Comparison of ENCODE assay signal across 8 cellular contexts in genomic region chr3:124760601-124761000, GRCh38. TPM values are rescaled to one million over a fixed set of nuclear protein-coding genes. Genes with fewer than 3 reads are reported as not detected.
DNase-seq lines count a peak whose midpoint lies in the region; ATAC-seq and TF ChIP-seq lines count a peak whose summit lies in the region.

No MANE protein-coding gene starts in this region.

- TF ChIP-seq EP300 in transverse colon (IDR thresholded peaks at IDR 0.05; ENCODE audit: low read depth) = no peak

- WGBS in transverse colon (ENCODE audit: low coverage in 1 of 2), 2 donors = 0 to 33% methylated on average over 1 to 2 of the region's 2 CpGs

- no peak overlapping the region for H3K27ac ChIP-seq in transverse colon

- ATAC-seq in mucosa of descending colon (peak; percentile 61), GM18502 (IDR thresholded peaks at IDR 0.05; ENCODE audit: poor library complexity, unreplicated experiment) (no peak)

- H3K4me3 ChIP-seq in mucosa of descending colon = no peak overlapping the region
- no peak overlapping the region for H3K4me3 ChIP-seq in transverse colon

- in situ Hi-C loops in transverse colon (cut with MboI; ENCODE audit: low pct_ligation_motif_present in 1 of 4, low pct_unique_long_range_greater_than_20kb in 1 of 4, low sequenced_read_pairs in 3 of 4) = loop anchor here (5.0 to 25.0 kb wide), 2 partner anchors 142 to 677 kb away; no protein-coding TSS in a partner anchor

- TF ChIP-seq POLR2A in transverse colon (IDR thresholded peaks at IDR 0.05) = no peak

- H3K4me1 ChIP-seq in mucosa of descending colon (ENCODE audit: low read depth) = peaks cover 6% of the 10 kb centered on the region
- H3K4me1 ChIP-seq in transverse colon = peaks cover 0 to 11% (median 8%) of the 10 kb centered on the region in 4 donors

- intact Hi-C loops in mucosa of descending colon (cut with DNase I, micrococcal nuclease) (loop anchor here (5.0 kb wide), 1 partner anchor 142 kb away; no protein-coding TSS in a partner anchor), transverse colon (cut with DNase I; ENCODE audit: low total_unique reads) (no loop called here)

- no peak for TF ChIP-seq CTCF in mucosa of descending colon (IDR thresholded peaks at IDR 0.05)
- no peak for TF ChIP-seq CTCF in transverse colon (IDR thresholded peaks at IDR 0.05)

- H3K9me3 ChIP-seq in mucosa of descending colon (no peaks in the 10 kb centered on the region), transverse colon (no peaks in the 10 kb centered on the region)

- H3K27me3 ChIP-seq in transverse colon = no peaks in the 10 kb centered on the region

- peak; percentile 71 for DNase-seq in GM03348 (ENCODE audit: low spot score)
- peak; percentile 64 for DNase-seq in NCI-H2029 (lab: John Stamatoyannopoulos, UW)
- DNase-seq in dedifferentiated amniotic fluid mesenchymal stem cell (ENCODE audit: extremely low spot score) = peak; percentile 33
- DNase-seq in mucosa of descending colon = peak in 1 of 3 donors; percentile 43
- no peak for DNase-seq in globus pallidus (ENCODE audit: low spot score)
- DNase-seq in SK-N-DZ (ENCODE audit: low spot score) = no peak
- DNase-seq in transverse colon = no peak

- H3K36me3 ChIP-seq in mucosa of descending colon (ENCODE audit: low read depth) (no peaks in the 10 kb centered on the region), transverse colon (peaks cover 0 to 6% (median 0%) of the 10 kb centered on the region in 4 donors)

RNA-seq across cellular contexts. Expression of gene UMPS, which starts 30.3 kb away (rescaled TPM):
- total RNA-seq in mucosa of descending colon = 10 to 100 TPM; 22.6 to 25.7 (median 23.6) TPM
- polyA plus RNA-seq in SK-N-DZ (2014; cell fraction: cytosol; rRNA removed) = 34.7 and 40.5 TPM in 2 replicates
- polyA plus RNA-seq in SK-N-DZ (2014; cell fraction: nucleus; rRNA removed) = 27.0 and 30.9 TPM in 2 replicates
- total RNA-seq in transverse colon = 10 to 100 TPM; 10.3 to 47.5 (median 19.6) TPM

Comparison
In these comparisons a context has a peak if more than half of its experiments do, and no peak if none do; other contexts are left out.
1. DNase-seq: peak in GM03348 (single experiment), NCI-H2029 (single experiment) and dedifferentiated amniotic fluid mesenchymal stem cell (single experiment); none in globus pallidus (single experiment), SK-N-DZ (single experiment) and transverse colon (single experiment).